In the genomic region with DNA sequence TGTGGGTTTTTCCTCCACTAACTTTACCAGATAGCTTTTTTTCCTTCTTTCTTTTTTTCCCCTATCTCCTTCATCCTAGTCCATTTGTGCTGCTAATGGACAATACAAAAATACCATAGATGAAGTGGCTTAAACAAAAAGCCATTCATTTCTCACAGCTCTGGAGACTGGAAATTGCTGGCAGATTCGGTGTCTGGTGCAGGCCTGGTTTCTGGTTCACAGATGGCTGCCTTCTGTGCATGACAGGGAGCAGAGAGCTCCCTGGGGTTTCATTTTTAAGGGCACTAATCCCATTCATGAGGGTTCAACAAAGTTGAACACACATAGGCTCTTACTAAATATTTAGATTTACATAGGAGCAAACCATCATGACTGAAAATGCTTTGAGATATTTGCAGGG, we compare ENCODE assay signal across 16 cellular contexts.
"Had no signal": no experiment of that assay in that cellular context is flagged by ENCODE, and none has a peak within 500 bp of the region (broad histone marks: within the 10 kb centered on the region; RNA-seq: fewer than 3 reads in every experiment).

No MANE protein-coding gene starts in this region.

- H3K9me3 ChIP-seq: esophagus muscularis mucosa, psoas muscle had no signal

- H3K36me3 ChIP-seq: esophagus muscularis mucosa, spleen, stomach, thoracic aorta had no signal

- H3K27me3 ChIP-seq: esophagus muscularis mucosa had no signal

- ATAC-seq: activated T-cell treated with anti-CD3 and anti-CD28 coated beads, Interleukin-2, amount 50 U/mL, for 72 hours; left ventricle myocardium superior; psoas muscle had no signal

- H3K4me3 ChIP-seq: coronary artery, esophagus muscularis mucosa, psoas muscle, spleen, stomach, thoracic aorta had no signal

- DNase-seq: activated B cell treated with CpG ODN at 0.5 μM for 24 hours; activated CD4-positive, alpha-beta T cell treated with anti-CD3 and anti-CD28 coated beads, Interleukin-2, amount 10 ng/mL, durations not matched to agents 7 days and 5 days; activated CD8-positive, alpha-beta memory T cell treated with anti-CD3 and anti-CD28 coated beads, Interleukin-2, amount 50 U/mL, for 48 hours; activated gamma-delta T cell; activated T-cell treated with anti-CD3 and anti-CD28 coated beads, Interleukin-2, amount 50 U/mL, for 72 hours; amniotic stem cell; caudate nucleus; effector CD4-positive, alpha-beta T cell; left ventricle myocardium superior; mesenchymal stem cell; psoas muscle; spleen; stomach had no signal

- H3K4me1 ChIP-seq: psoas muscle, spleen had no signal

- H3K27ac ChIP-seq: coronary artery, psoas muscle, spleen, thoracic aorta had no signal
